ENCODE assay signal across 7 cellular contexts in the genomic region with DNA sequence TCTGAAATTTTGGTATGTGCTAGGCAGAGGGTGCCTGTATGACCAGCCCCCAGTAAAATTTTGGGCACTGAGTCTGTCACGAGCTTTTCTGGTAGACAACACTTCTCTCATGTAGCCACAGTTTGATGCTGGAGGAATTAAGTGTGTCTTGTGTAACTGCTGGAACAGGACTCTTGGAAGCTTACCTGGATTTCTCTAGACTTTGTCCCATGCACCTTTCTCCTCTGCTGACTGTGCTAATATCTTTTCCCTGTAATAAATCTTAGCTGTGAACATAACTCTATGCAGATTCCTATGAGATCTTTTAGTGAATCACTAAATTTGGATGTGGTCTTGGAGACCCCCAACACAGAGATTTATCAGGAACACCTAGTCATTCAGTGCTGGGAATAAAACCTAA.
"Had no signal": no experiment of that assay in that cellular context is flagged by ENCODE, and none has a peak within 500 bp of the region (broad histone marks: within the 10 kb centered on the region; RNA-seq: fewer than 3 reads in every experiment).

No MANE protein-coding gene starts in this region.

- H3K4me3 ChIP-seq: GM12878 had no signal

- ATAC-seq: GM12878 had no signal

- DNase-seq: GDM1, GF-D8 had no signal

- FAIRE-seq: G401.6, GM12878, GM12892, GM18507, GM19239 had no signal
